8 cellular contexts compared by ENCODE assay signal in genomic region chr20:63657937-63658748, GRCh38. TPM values are rescaled to one million over a fixed set of nuclear protein-coding genes. Genes with fewer than 3 reads are reported as not detected.
DNase-seq lines count a peak whose midpoint lies in the region; ATAC-seq, FAIRE-seq and TF ChIP-seq lines count a peak whose summit lies in the region.

RTEL1 (plus strand) TSS chr20:63658312; CDS start chr20:63659403, 1,091 bp downstream.

- no peaks in the 10 kb centered on the region for H3K9me3 ChIP-seq in esophagus squamous epithelium

- peak within 1 kb of the TSS; percentile 90 to 98 for H3K4me3 Mint-ChIP-seq in activated T-cell treated with anti-CD3 and anti-CD28 coated beads, Interleukin-2, amount 50 U/mL, for 72 hours

- H3K4me3 ChIP-seq in KMS-11 (IDR thresholded peaks at IDR 0.05; ENCODE audit: insufficient read depth, low read depth, low read length) = no peak within 1 kb of the TSS
- H3K4me3 ChIP-seq in esophagus squamous epithelium = peak within 1 kb of the TSS; percentile 63 to 89 (median 82)

- no peaks in the 10 kb centered on the region; the same call in 1 of the 2 replicates for H3K79me2 ChIP-seq in KMS-11 (ENCODE audit: insufficient read depth, low read depth)

- H3K4me1 Mint-ChIP-seq in activated T-cell treated with anti-CD3 and anti-CD28 coated beads, Interleukin-2, amount 50 U/mL, for 72 hours (ENCODE audit: low read depth) = peaks cover 31% of the 10 kb centered on the region

- WGBS in esophagus squamous epithelium, 2 donors = 1 to 11% methylated on average over 7 to 16 of the region's 73 CpGs

- intact Hi-C loops in esophagus squamous epithelium (cut with DNase I) = no loop called here

- peak within 1 kb of the TSS; percentile 90 for H3K27ac Mint-ChIP-seq in activated T-cell treated with anti-CD3 and anti-CD28 coated beads, Interleukin-2, amount 50 U/mL, for 72 hours

- peak within 1 kb of the TSS; percentile 91 for H3K4me2 ChIP-seq in KMS-11

- H3K36me3 ChIP-seq in KMS-11 (ENCODE audit: insufficient read depth) (no peaks in the 10 kb centered on the region), esophagus squamous epithelium (peaks cover 10 to 28% (median 11%) of the 10 kb centered on the region in 3 donors)

- no peaks in the 10 kb centered on the region for H3K9me3 Mint-ChIP-seq in activated T-cell treated with anti-CD3 and anti-CD28 coated beads, Interleukin-2, amount 50 U/mL, for 72 hours

- ATAC-seq in GM21737 (IDR thresholded peaks at IDR 0.05; ENCODE audit: unreplicated experiment) = peak; percentile 67
- peak; percentile 88 to 90 for ATAC-seq in activated T-cell treated with anti-CD3 and anti-CD28 coated beads, Interleukin-2, amount 50 U/mL, for 72 hours (replicated peaks in 1 of 2)

- DNase-seq in DMS79 (lab: John Stamatoyannopoulos, UW) = peak; percentile 85
- peak; percentile 78 for DNase-seq in RCC 7860 (ENCODE audit: low spot score)
- peak; percentile 89 to 92 for DNase-seq in activated T-cell treated with anti-CD3 and anti-CD28 coated beads, Interleukin-2, amount 50 U/mL, for 72 hours
- peak; percentile 66 for DNase-seq in esophagus squamous epithelium (lab: John Stamatoyannopoulos, UW)
- peak; percentile 93 for DNase-seq in myocyte (ENCODE audit: low read depth)
- peak; percentile 76 to 78 for DNase-seq in stimulated activated CD8-positive, alpha-beta memory T cell treated with anti-CD3 and anti-CD28 coated beads, Interleukin-7, amount 100 ng/mL, for 48 hours (ENCODE audit: extremely low read depth in 1 of 2, low read depth in 1 of 2)

- peak within 1 kb of the TSS; percentile 67; the same call in 1 of the 2 replicates for H3K9ac ChIP-seq in KMS-11

- H3K4me1 ChIP-seq in KMS-11 (ENCODE audit: low read depth, poor library complexity, severe bottlenecking) (no peaks in the 10 kb centered on the region), esophagus squamous epithelium (peaks cover 21 to 43% (median 25%) of the 10 kb centered on the region in 3 donors)

- H2AFZ ChIP-seq in KMS-11 (ENCODE audit: low read depth) = peak within 1 kb of the TSS; percentile 85

- peak; percentile 22 for FAIRE-seq in RCC 7860 (lab: Jason Lieb, UNC)

- TF ChIP-seq CTCF in KMS-11 (conservative IDR thresholded peaks at IDR 0.05; ENCODE audit: low read depth, low read length) (no peak), esophagus squamous epithelium (IDR thresholded peaks at IDR 0.05) (peak in 3 of 6 experiments; percentile 6 to 45 (median 9))

- H3K27me3 ChIP-seq in KMS-11 (ENCODE audit: insufficient read depth, low read depth) (peaks cover 26% of the 10 kb centered on the region), esophagus squamous epithelium (no peaks in the 10 kb centered on the region)

- peak within 1 kb of the TSS; percentile 39; the same call in 1 of the 2 replicates for H3K27ac ChIP-seq in KMS-11
- H3K27ac ChIP-seq in esophagus squamous epithelium = peak within 1 kb of the TSS; percentile 82 to 91 (median 90)

- no peaks in the 10 kb centered on the region for H4K20me1 ChIP-seq in KMS-11 (ENCODE audit: insufficient read depth)

- H3K36me3 Mint-ChIP-seq in activated T-cell treated with anti-CD3 and anti-CD28 coated beads, Interleukin-2, amount 50 U/mL, for 72 hours (ENCODE audit: insufficient read depth in 2 of 2) = no peaks in the 10 kb centered on the region

- peak in 2 of 4 donors; percentile 32 to 44 for TF ChIP-seq POLR2A in esophagus squamous epithelium (IDR thresholded peaks at IDR 0.05)

- H3K27me3 Mint-ChIP-seq in activated T-cell treated with anti-CD3 and anti-CD28 coated beads, Interleukin-2, amount 50 U/mL, for 72 hours (ENCODE audit: low read depth) = no peaks in the 10 kb centered on the region

RNA-seq across cellular contexts. Expression of gene RTEL1, which starts in this region (rescaled TPM):
- total RNA-seq in activated T-cell treated with anti-CD3 and anti-CD28 coated beads, Interleukin-2, amount 50 U/mL, for 72 hours = 10 to 100 TPM; 26.8 to 34.6 TPM
- total RNA-seq in esophagus squamous epithelium = 10 to 100 TPM in 2 of 4 donors, 1 to 10 TPM in 2; 6.4 to 22.7 (median 12.8) TPM
- 12.2 and 16.6 TPM in 2 replicates for total RNA-seq in myocyte
- polyA plus RNA-seq in myocyte (2012) = 14.2 TPM
